22 cellular contexts compared by ENCODE assay signal in the genomic region with DNA sequence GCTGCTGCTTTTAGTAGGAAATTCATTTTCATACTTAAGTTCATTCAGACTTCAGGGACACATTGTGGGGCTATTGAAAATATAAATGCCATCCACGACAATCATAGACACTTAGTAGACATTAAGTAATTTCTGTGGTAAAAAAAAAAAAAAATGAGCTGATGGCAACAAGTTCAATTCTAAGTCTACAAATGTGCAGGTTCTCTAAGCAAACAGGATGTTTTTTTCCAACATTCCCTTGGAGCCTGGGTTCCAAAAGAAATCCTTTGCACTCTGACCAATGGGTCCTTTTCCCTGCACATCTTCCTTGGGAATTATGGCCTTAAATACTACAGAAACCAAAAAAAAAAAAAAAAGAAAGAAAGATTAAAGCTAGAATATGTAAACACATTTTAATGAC.
"Had no signal": no experiment of that assay in that cellular context is flagged by ENCODE, and none has a peak within 500 bp of the region (broad histone marks: within the 10 kb centered on the region; RNA-seq: fewer than 3 reads in every experiment).

No MANE protein-coding gene starts in this region.

- ATAC-seq: gastroesophageal sphincter; heart right ventricle; left colon; stimulated activated naive B cell treated with anti-CD40 and anti-IgM and Interleukin-4, amounts not matched to agents 10 μg/mL and 1 μg/mL and 100 μg/mL, for 72 hours; WTC11 had no signal

- H3K36me3 ChIP-seq: gastroesophageal sphincter, heart right ventricle, neural progenitor cell, sigmoid colon, SJSA1, upper lobe of left lung had no signal

- H3K27me3 ChIP-seq: gastroesophageal sphincter, heart right ventricle, neural progenitor cell, sigmoid colon, SJSA1, upper lobe of left lung had no signal

- H3K27me3 Mint-ChIP-seq: activated naive CD8-positive, alpha-beta T cell treated with anti-CD3 and anti-CD28 coated beads, Interleukin-2, amount 10 ng/mL, durations not matched to agents 7 days and 5 days; stimulated activated naive B cell treated with anti-CD40 and anti-IgM and Interleukin-4, amounts not matched to agents 10 μg/mL and 1 μg/mL and 100 μg/mL, for 72 hours had no signal

- H3K4me3 ChIP-seq: coronary artery, gastroesophageal sphincter, heart right ventricle, neural progenitor cell, sigmoid colon, SJSA1, smooth muscle cell, upper lobe of left lung had no signal

- H3K9me3 Mint-ChIP-seq: activated naive CD8-positive, alpha-beta T cell treated with anti-CD3 and anti-CD28 coated beads, Interleukin-2, amount 10 ng/mL, durations not matched to agents 7 days and 5 days; endodermal cell; neural progenitor cell; stimulated activated naive B cell treated with anti-CD40 and anti-IgM and Interleukin-4, amounts not matched to agents 10 μg/mL and 1 μg/mL and 100 μg/mL, for 72 hours; WTC11 had no signal

- DNase-seq: activated CD4-positive, alpha-beta T cell treated with anti-CD3 and anti-CD28 coated beads, Interleukin-2, amount 50 U/mL, for 48 hours; activated effector memory CD4-positive, alpha-beta T cell treated with Interleukin-2 at 50 U/mL for 16 hours; activated naive CD8-positive, alpha-beta T cell treated with anti-CD3 and anti-CD28 coated beads, Interleukin-2, amount 10 ng/mL, durations not matched to agents 7 days and 5 days; amygdala; cerebellar nuclear complex; endodermal cell; heart right ventricle; left colon; posterior cingulate gyrus; sigmoid colon; stimulated activated CD4-positive, alpha-beta T cell treated with anti-CD3 and anti-CD28 coated beads, Interleukin-15, amount 100 ng/mL, for 24 hours; stimulated activated naive B cell treated with anti-CD40 and anti-IgM and Interleukin-4, amounts not matched to agents 10 μg/mL and 1 μg/mL and 100 μg/mL, for 72 hours; T-helper 1 cell; T-helper 9 cell; upper lobe of left lung had no signal

- H3K27ac Mint-ChIP-seq: activated naive CD8-positive, alpha-beta T cell treated with anti-CD3 and anti-CD28 coated beads, Interleukin-2, amount 10 ng/mL, durations not matched to agents 7 days and 5 days; endodermal cell; memory B cell; neural progenitor cell; stimulated activated naive B cell treated with anti-CD40 and anti-IgM and Interleukin-4, amounts not matched to agents 10 μg/mL and 1 μg/mL and 100 μg/mL, for 72 hours; WTC11 had no signal

- H3K4me3 Mint-ChIP-seq: activated naive CD8-positive, alpha-beta T cell treated with anti-CD3 and anti-CD28 coated beads, Interleukin-2, amount 10 ng/mL, durations not matched to agents 7 days and 5 days; endodermal cell; memory B cell; neural progenitor cell; stimulated activated naive B cell treated with anti-CD40 and anti-IgM and Interleukin-4, amounts not matched to agents 10 μg/mL and 1 μg/mL and 100 μg/mL, for 72 hours; WTC11 had no signal

- H3K9me3 ChIP-seq: gastroesophageal sphincter, heart right ventricle, sigmoid colon, SJSA1, upper lobe of left lung had no signal

- H3K27ac ChIP-seq: coronary artery, gastroesophageal sphincter, heart right ventricle, neural progenitor cell, sigmoid colon, SJSA1, upper lobe of left lung had no signal

- H3K36me3 Mint-ChIP-seq: neural progenitor cell; stimulated activated naive B cell treated with anti-CD40 and anti-IgM and Interleukin-4, amounts not matched to agents 10 μg/mL and 1 μg/mL and 100 μg/mL, for 72 hours; WTC11 had no signal
